22 cellular contexts compared by ENCODE assay signal in the genomic region with DNA sequence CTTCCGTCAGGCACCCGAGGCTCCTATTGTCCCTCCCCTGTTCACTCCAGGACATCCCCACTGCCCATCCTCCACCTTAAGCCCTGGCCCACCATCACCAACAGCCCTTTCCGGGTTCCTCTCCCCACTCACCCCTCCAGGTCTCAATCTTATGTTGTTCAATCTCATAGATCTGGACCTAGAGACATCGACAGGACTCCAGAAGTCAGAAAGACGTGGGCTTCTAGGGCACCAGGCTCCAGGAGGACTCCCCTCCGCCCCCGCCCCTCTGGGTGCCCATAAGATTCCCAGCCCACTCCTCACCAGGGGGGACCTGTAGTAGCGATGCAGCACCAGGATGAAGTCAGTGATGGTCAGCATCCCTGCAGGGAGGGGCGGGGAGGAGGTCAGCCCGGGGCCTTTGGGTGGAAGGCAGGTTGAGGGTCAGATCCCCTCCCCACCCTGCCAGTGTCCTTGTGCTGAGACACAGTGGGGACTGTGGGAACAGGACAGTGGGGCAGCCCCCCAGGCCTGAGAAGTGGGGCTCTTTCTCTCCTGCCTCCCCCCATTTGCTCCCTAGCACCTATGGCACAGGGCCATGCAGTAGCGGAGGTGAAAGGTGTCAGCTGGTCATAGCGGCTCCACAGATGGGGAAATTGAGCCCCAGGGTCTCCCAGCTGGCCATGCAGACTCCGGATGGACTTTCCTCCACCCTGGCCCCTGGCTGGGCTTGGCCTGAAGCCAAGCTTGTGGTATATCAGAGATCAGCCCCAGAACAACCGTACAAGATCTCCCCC. TPM values are rescaled to one million over a fixed set of nuclear protein-coding genes. Genes with fewer than 3 reads are reported as not detected.
A peak's percentile ranks its signal among the peaks of the same experiment; 100 is the strongest.
DNase-seq lines count a peak whose midpoint lies in the region; ATAC-seq, FAIRE-seq and TF ChIP-seq lines count a peak whose summit lies in the region.
"Had no signal": no experiment of that assay in that cellular context is flagged by ENCODE, and none has a peak within 500 bp of the region (broad histone marks: within the 10 kb centered on the region; RNA-seq: fewer than 3 reads in every experiment).

No MANE protein-coding gene starts in this region.

- no peaks in the 10 kb centered on the region for H3K9me3 Mint-ChIP-seq in stimulated activated effector memory CD8-positive, alpha-beta T cell treated with anti-CD3 and anti-CD28 coated beads, Interleukin-12 subunit alpha, Interleukin-12 subunit beta, amount 100 ng/mL, for 72 hours
- no peaks in the 10 kb centered on the region for H3K9me3 Mint-ChIP-seq in stimulated activated memory B cell treated with anti-CD40 and anti-IgM and Interleukin-4, amounts not matched to agents 10 μg/mL and 1 μg/mL and 100 μg/mL, for 72 hours
- H3K9me3 Mint-ChIP-seq: CD4-positive, alpha-beta T cell; H9; HFFc6 had no signal

- H4K20me1 ChIP-seq in HepG2 (ENCODE audit: insufficient read depth, low read length): no peaks in the 10 kb centered on the region
- H4K20me1 ChIP-seq: BLaER1 had no signal

- peak overlapping the region; percentile 15; the same call in 1 of the 2 replicates for H3K4me2 ChIP-seq in HepG2 (ENCODE audit: low read depth, low read length)
- no peak overlapping the region for H3K4me2 ChIP-seq in neuronal stem cell (ENCODE audit: insufficient read depth, low read length, poor library complexity, severe bottlenecking)
- H3K4me2 ChIP-seq: BLaER1 had no signal

- TF ChIP-seq POLR2A in HepG2 (IDR thresholded peaks at IDR 0.05; ENCODE audit: insufficient read depth in 1 of 2, low read depth in 2 of 2, low read length in 2 of 2): no peak

- no peak overlapping the region for H2BK120ac ChIP-seq in neuronal stem cell (ENCODE audit: low read depth, low read length)

- no peaks in the 10 kb centered on the region for H3K79me2 ChIP-seq in HepG2 (ENCODE audit: insufficient read depth, low read length)

- TF ChIP-seq RAD21 in HepG2 (CRISPR knock-in tag; IDR thresholded peaks at IDR 0.05): no peak

- no peak for TF ChIP-seq CTCF in HepG2 (CRISPR knock-in tag; IDR thresholded peaks at IDR 0.05)

- no peak overlapping the region for H2BK15ac ChIP-seq in neuronal stem cell (ENCODE audit: low read length)

- 26% methylated on average over 11 of the region's 14 CpGs for WGBS in HepG2 (ENCODE audit: low lambda C conversion rate)
- no CpG with 5 or more reads among the region's 14 CpGs for WGBS in neuronal stem cell (ENCODE audit: extremely low coverage in 2 of 2, insufficient read length in 2 of 2, insufficient replicate concordance in 1 of 2), 2 donors

- intact Hi-C loops in HepG2 (cut with micrococcal nuclease; ENCODE audit: unreplicated experiment): no loop called here

- H3K27ac ChIP-seq in HepG2 (ENCODE audit: extremely low read length, insufficient read depth, low read length) (no peak overlapping the region), neuronal stem cell (replicated peaks; ENCODE audit: low read length) (no peak overlapping the region)
- H3K27ac ChIP-seq: BLaER1, GM23248, SJSA1 had no signal

- no peak overlapping the region for H3K14ac ChIP-seq in neuronal stem cell (ENCODE audit: low read length)

- peak overlapping the region; percentile 78 for H3K18ac ChIP-seq in neuronal stem cell (ENCODE audit: low read length)

- peaks cover 71% of the 10 kb centered on the region for H3K27me3 Mint-ChIP-seq in stimulated activated memory B cell treated with anti-CD40 and anti-IgM and Interleukin-4, amounts not matched to agents 10 μg/mL and 1 μg/mL and 100 μg/mL, for 72 hours

- H3K36me3 ChIP-seq in HepG2 (replicated peaks in 1 of 2; ENCODE audit: control insufficient read depth in 1 of 2, insufficient read depth in 2 of 2, low read length in 2 of 2) (no peaks in the 10 kb centered on the region), neuronal stem cell (replicated peaks in 1 of 2; ENCODE audit: control insufficient read depth in 2 of 2, insufficient read depth in 2 of 2, low read length in 2 of 2) (no peaks in the 10 kb centered on the region)
- H3K36me3 ChIP-seq: BLaER1, SJSA1 had no signal

- BruUV-seq in HepG2 (replicated peaks; lab: Mats Ljungman, UMichigan): no TSS peak

- H2BK12ac ChIP-seq in neuronal stem cell (ENCODE audit: low read length): no peak overlapping the region

- H4K8ac ChIP-seq in neuronal stem cell (ENCODE audit: low read depth, low read length): no peak overlapping the region

- H3K4me1 Mint-ChIP-seq in stimulated activated effector memory CD8-positive, alpha-beta T cell treated with anti-CD3 and anti-CD28 coated beads, Interleukin-12 subunit alpha, Interleukin-12 subunit beta, amount 100 ng/mL, for 72 hours: no peaks in the 10 kb centered on the region
- H3K4me1 Mint-ChIP-seq in stimulated activated memory B cell treated with anti-CD40 and anti-IgM and Interleukin-4, amounts not matched to agents 10 μg/mL and 1 μg/mL and 100 μg/mL, for 72 hours: peaks cover 5% of the 10 kb centered on the region

- H4K91ac ChIP-seq in neuronal stem cell (ENCODE audit: low read depth, low read length, poor library complexity): no peak overlapping the region

- DNase-seq in HepG2 (ENCODE audit: low spot score) (no peak), neuronal stem cell (ENCODE audit: low spot score) (no peak), DMS79 (lab: John Stamatoyannopoulos, UW) (no peak)
- no peak for DNase-seq in stimulated activated effector memory CD8-positive, alpha-beta T cell treated with anti-CD3 and anti-CD28 coated beads, Interleukin-12 subunit alpha, Interleukin-12 subunit beta, amount 100 ng/mL, for 72 hours (ENCODE audit: low spot score in 2 of 2)
- DNase-seq: CD4-positive, alpha-beta T cell; COR-L47; DMS79 treated with DMSO at 0.1 percent for 48 hours; GM23248; H9; HFFc6; KG1; NCI-H1092; NCI-H1436; NCI-H187 treated with DMSO at 0.1 percent for 48 hours; NCI-H2107; NCI-H446 treated with DMSO at 0.1 percent for 48 hours; NCI-H526 treated with DMSO at 0.1 percent for 48 hours; OCI-M1 had no signal

- FAIRE-seq in HepG2 (lab: Jason Lieb, UNC): no peak
- FAIRE-seq: RCC 7860 had no signal

- ATAC-seq in HepG2: peak; percentile 8
- ATAC-seq in stimulated activated effector memory CD8-positive, alpha-beta T cell treated with anti-CD3 and anti-CD28 coated beads, Interleukin-12 subunit alpha, Interleukin-12 subunit beta, amount 100 ng/mL, for 72 hours: peak; percentile 14
- no peak for ATAC-seq in stimulated activated memory B cell treated with anti-CD40 and anti-IgM and Interleukin-4, amounts not matched to agents 10 μg/mL and 1 μg/mL and 100 μg/mL, for 72 hours

- H3K27ac Mint-ChIP-seq in stimulated activated effector memory CD8-positive, alpha-beta T cell treated with anti-CD3 and anti-CD28 coated beads, Interleukin-12 subunit alpha, Interleukin-12 subunit beta, amount 100 ng/mL, for 72 hours: peak overlapping the region; percentile 60
- H3K27ac Mint-ChIP-seq in stimulated activated memory B cell treated with anti-CD40 and anti-IgM and Interleukin-4, amounts not matched to agents 10 μg/mL and 1 μg/mL and 100 μg/mL, for 72 hours: no peak overlapping the region
- H3K27ac Mint-ChIP-seq: CD4-positive, alpha-beta T cell; HFFc6 had no signal

- H3K36me3 Mint-ChIP-seq in stimulated activated effector memory CD8-positive, alpha-beta T cell treated with anti-CD3 and anti-CD28 coated beads, Interleukin-12 subunit alpha, Interleukin-12 subunit beta, amount 100 ng/mL, for 72 hours: no peaks in the 10 kb centered on the region
- no peaks in the 10 kb centered on the region for H3K36me3 Mint-ChIP-seq in stimulated activated memory B cell treated with anti-CD40 and anti-IgM and Interleukin-4, amounts not matched to agents 10 μg/mL and 1 μg/mL and 100 μg/mL, for 72 hours

- peak overlapping the region; percentile 44 for H3K23ac ChIP-seq in neuronal stem cell (ENCODE audit: low read depth, low read length, poor library complexity)

- H3K9ac ChIP-seq in HepG2 (ENCODE audit: insufficient read depth, low read depth, low read length) (no peak overlapping the region), neuronal stem cell (ENCODE audit: low read depth, low read length, poor library complexity) (no peak overlapping the region)
- H3K9ac ChIP-seq: BLaER1, GM23248 had no signal

- H3K27me3 ChIP-seq in HepG2 (ENCODE audit: control insufficient read depth in 1 of 2, insufficient read depth in 2 of 2, low read length in 2 of 2): peaks cover 14 to 56% of the 10 kb centered on the region in 2 experiments; a peak in 4 of 5 replicates
- H3K27me3 ChIP-seq in neuronal stem cell (ENCODE audit: control insufficient read depth in 3 of 3, insufficient read depth in 3 of 3, low read depth in 1 of 3, low read length in 3 of 3): peaks cover 0 to 36% (median 0%) of the 10 kb centered on the region in 3 experiments
- H3K27me3 ChIP-seq: BLaER1, SJSA1 had no signal

- in situ Hi-C loops in HepG2 (cut with HindIII; ENCODE audit: extremely low pct_ligation_motif_present, low pct_unique_long_range_greater_than_20kb): loop anchor here (25.0 kb wide), 1 partner anchor 91 kb away; no protein-coding TSS in a partner anchor

- POLR2A ChIA-PET in HepG2 (lab: Yijun Ruan, JAX): interaction anchor here (1.1 to 1.7 kb wide), 3 partner anchors 72 to 96 kb away, joined by 3 to 10 read pairs (median 3); no protein-coding TSS in a partner anchor

- H3K4me3 ChIP-seq in HepG2 (replicated peaks in 1 of 3; ENCODE audit: insufficient read depth in 1 of 3, low read depth in 2 of 3, low read length in 3 of 3) (no peak overlapping the region; a peak in 1 of 6 replicates), neuronal stem cell (ENCODE audit: low read length in 2 of 2) (no peak overlapping the region)
- H3K4me3 ChIP-seq: BLaER1, GM23248, SJSA1 had no signal

- H2AFZ ChIP-seq in HepG2 (ENCODE audit: low read length) (no peak overlapping the region), neuronal stem cell (ENCODE audit: low read length) (no peak overlapping the region)
- H2AFZ ChIP-seq: GM23248 had no signal

- no peak overlapping the region for H2BK5ac ChIP-seq in neuronal stem cell (ENCODE audit: low read length)

- H3K4me1 ChIP-seq in HepG2 (ENCODE audit: insufficient read depth, low read length) (peaks cover 32% of the 10 kb centered on the region), neuronal stem cell (ENCODE audit: control insufficient read depth in 2 of 2, insufficient read depth in 1 of 2, low read depth in 1 of 2, low read length in 2 of 2) (peaks cover 0 to 3% of the 10 kb centered on the region in 2 donors)
- H3K4me1 ChIP-seq: BLaER1 had no signal

- TF ChIP-seq EP300 in HepG2 (IDR thresholded peaks at IDR 0.05; ENCODE audit: low read depth in 2 of 2, low read length in 2 of 2) (no peak), HepG2 (CRISPR knock-in tag; IDR thresholded peaks at IDR 0.05; ENCODE audit: borderline replicate concordance) (no peak)

- no peak overlapping the region for H3K4ac ChIP-seq in neuronal stem cell (ENCODE audit: low read length)

- H3K79me1 ChIP-seq in neuronal stem cell (ENCODE audit: low read depth, low read length): no peaks in the 10 kb centered on the region

- H3K9me3 ChIP-seq in HepG2 (ENCODE audit: low read length) (no peaks in the 10 kb centered on the region), neuronal stem cell (replicated peaks in 1 of 2; ENCODE audit: control insufficient read depth in 2 of 2, insufficient read depth in 1 of 2, low read depth in 1 of 2, low read length in 2 of 2) (no peaks in the 10 kb centered on the region)
- H3K9me3 ChIP-seq: BLaER1, SJSA1 had no signal

- no peak overlapping the region for H3K4me3 Mint-ChIP-seq in stimulated activated effector memory CD8-positive, alpha-beta T cell treated with anti-CD3 and anti-CD28 coated beads, Interleukin-12 subunit alpha, Interleukin-12 subunit beta, amount 100 ng/mL, for 72 hours
- no peak overlapping the region for H3K4me3 Mint-ChIP-seq in stimulated activated memory B cell treated with anti-CD40 and anti-IgM and Interleukin-4, amounts not matched to agents 10 μg/mL and 1 μg/mL and 100 μg/mL, for 72 hours
- H3K4me3 Mint-ChIP-seq: CD4-positive, alpha-beta T cell; H9; HFFc6 had no signal

- H2AK5ac ChIP-seq in neuronal stem cell (ENCODE audit: low read depth, low read length): no peak overlapping the region

- CTCF ChIA-PET in HepG2 (lab: Yijun Ruan, JAX; ENCODE audit: low intra/inter-chr PET ratio, low total read pairs): interaction anchor here (1.3 kb wide), 1 partner anchor 20 kb away, joined by 3 read pairs; no protein-coding TSS in a partner anchor

RNA-seq across cellular contexts. Expression of a gene that starts 3.7 kb away (rescaled TPM):
- not detected in 2 replicates for total RNA-seq in HepG2 (2016; rRNA removed; fragmentation: Illumina TruSeq; extraction: Trizol)
- not detected in 2 replicates for total RNA-seq in HepG2 (2016; cell fraction: cytosol; rRNA removed; fragmentation: Illumina TruSeq; extraction: Trizol; ENCODE audit: low read depth)
- total RNA-seq in HepG2 (2016; cell fraction: insoluble cytoplasmic fraction; rRNA removed; fragmentation: Illumina TruSeq; extraction: Trizol): not detected in 2 replicates
- not detected in 2 replicates for total RNA-seq in HepG2 (2016; cell fraction: membrane; rRNA removed; fragmentation: Illumina TruSeq; extraction: Trizol)
- total RNA-seq in HepG2 (2016; cell fraction: nucleus; rRNA removed; fragmentation: Illumina TruSeq; extraction: Trizol): not detected in 2 replicates
- polyA plus RNA-seq in HepG2 (2011; rRNA removed): not detected in 2 replicates
- polyA plus RNA-seq in HepG2 (2011; cell fraction: cytosol; rRNA removed): not detected in 2 replicates
- not detected in 2 replicates for polyA plus RNA-seq in HepG2 (2011; cell fraction: nucleus; rRNA removed)
- not detected in 2 replicates for polyA plus RNA-seq in HepG2 (2012)
- not detected in 2 replicates for polyA plus RNA-seq in HepG2 (2016; cell fraction: cytosol; fragmentation: Illumina TruSeq; extraction: Trizol; ENCODE audit: low read depth)
- not detected in 2 replicates for polyA plus RNA-seq in HepG2 (2016; cell fraction: insoluble cytoplasmic fraction; fragmentation: Illumina TruSeq; extraction: Trizol; ENCODE audit: low read depth)
- not detected in 2 replicates for polyA plus RNA-seq in HepG2 (2016; cell fraction: membrane; fragmentation: Illumina TruSeq; extraction: Trizol; ENCODE audit: low read depth)
- not detected in 2 replicates for polyA plus RNA-seq in HepG2 (2016; cell fraction: nucleus; fragmentation: Illumina TruSeq; extraction: Trizol; ENCODE audit: insufficient read depth, low read depth)
- 0.32 TPM in 1 of 2 replicates, not detected in the other for polyA minus RNA-seq in HepG2 (2011; rRNA and poly(A)+ RNA removed; ENCODE audit: low replicate concordance)
- not detected in 2 replicates for polyA minus RNA-seq in HepG2 (2011; cell fraction: cytosol; rRNA and poly(A)+ RNA removed)
- not detected in 2 replicates for polyA minus RNA-seq in HepG2 (2011; cell fraction: nucleus; rRNA and poly(A)+ RNA removed)
- not detected for polyA plus RNA-seq in neuronal stem cell (2013, experiment 1 of 2)
- not detected for polyA plus RNA-seq in neuronal stem cell (2013, experiment 2 of 2)
- total RNA-seq: CD4-positive, alpha-beta T cell; GM23248; H9; HFFc6; SJSA1 had no signal
- polyA plus RNA-seq: GM23248 had no signal

RNA-seq across cellular contexts. Expression of a gene that starts 31.7 kb away (rescaled TPM):
- total RNA-seq in HepG2 (2016; rRNA removed; fragmentation: Illumina TruSeq; extraction: Trizol): 0.20 TPM in 1 of 2 replicates, not detected in the other
- total RNA-seq in HepG2 (2016; cell fraction: cytosol; rRNA removed; fragmentation: Illumina TruSeq; extraction: Trizol; ENCODE audit: low read depth): not detected in 2 replicates
- 0.13 TPM in 1 of 2 replicates, not detected in the other for total RNA-seq in HepG2 (2016; cell fraction: insoluble cytoplasmic fraction; rRNA removed; fragmentation: Illumina TruSeq; extraction: Trizol)
- 0.12 TPM in 1 of 2 replicates, not detected in the other for total RNA-seq in HepG2 (2016; cell fraction: membrane; rRNA removed; fragmentation: Illumina TruSeq; extraction: Trizol)
- total RNA-seq in HepG2 (2016; cell fraction: nucleus; rRNA removed; fragmentation: Illumina TruSeq; extraction: Trizol): not detected in 2 replicates
- 0.09 TPM in 1 of 2 replicates, not detected in the other for polyA plus RNA-seq in HepG2 (2011; rRNA removed)
- polyA plus RNA-seq in HepG2 (2011; cell fraction: cytosol; rRNA removed): 0.04 and 0.05 TPM in 2 replicates
- 0.28 and 0.42 TPM in 2 replicates for polyA plus RNA-seq in HepG2 (2011; cell fraction: nucleus; rRNA removed)
- not detected in 2 replicates for polyA plus RNA-seq in HepG2 (2012)
- polyA plus RNA-seq in HepG2 (2016; cell fraction: cytosol; fragmentation: Illumina TruSeq; extraction: Trizol; ENCODE audit: low read depth): not detected in 2 replicates
- not detected in 2 replicates for polyA plus RNA-seq in HepG2 (2016; cell fraction: insoluble cytoplasmic fraction; fragmentation: Illumina TruSeq; extraction: Trizol; ENCODE audit: low read depth)
- 0.10 TPM in 1 of 2 replicates, not detected in the other for polyA plus RNA-seq in HepG2 (2016; cell fraction: membrane; fragmentation: Illumina TruSeq; extraction: Trizol; ENCODE audit: low read depth)
- polyA plus RNA-seq in HepG2 (2016; cell fraction: nucleus; fragmentation: Illumina TruSeq; extraction: Trizol; ENCODE audit: insufficient read depth, low read depth): 0.37 and 0.91 TPM in 2 replicates
- polyA minus RNA-seq in HepG2 (2011; rRNA and poly(A)+ RNA removed; ENCODE audit: low replicate concordance): 0.09 and 0.14 TPM in 2 replicates
- not detected in 2 replicates for polyA minus RNA-seq in HepG2 (2011; cell fraction: cytosol; rRNA and poly(A)+ RNA removed)
- not detected in 2 replicates for polyA minus RNA-seq in HepG2 (2011; cell fraction: nucleus; rRNA and poly(A)+ RNA removed)
- polyA plus RNA-seq in neuronal stem cell (2013, experiment 1 of 2): not detected
- 0.03 TPM for polyA plus RNA-seq in neuronal stem cell (2013, experiment 2 of 2)
- total RNA-seq: CD4-positive, alpha-beta T cell; GM23248; H9; HFFc6; SJSA1 had no signal
- polyA plus RNA-seq: GM23248 had no signal

RNA-seq across cellular contexts. Expression of a gene that starts 45.9 kb away (rescaled TPM):
- 106 and 157 TPM in 2 replicates for total RNA-seq in HepG2 (2016; rRNA removed; fragmentation: Illumina TruSeq; extraction: Trizol)
- total RNA-seq in HepG2 (2016; cell fraction: cytosol; rRNA removed; fragmentation: Illumina TruSeq; extraction: Trizol; ENCODE audit: low read depth): 29.2 and 32.0 TPM in 2 replicates
- total RNA-seq in HepG2 (2016; cell fraction: insoluble cytoplasmic fraction; rRNA removed; fragmentation: Illumina TruSeq; extraction: Trizol): 92.9 and 157 TPM in 2 replicates
- total RNA-seq in HepG2 (2016; cell fraction: membrane; rRNA removed; fragmentation: Illumina TruSeq; extraction: Trizol): 59.2 and 68.0 TPM in 2 replicates
- total RNA-seq in HepG2 (2016; cell fraction: nucleus; rRNA removed; fragmentation: Illumina TruSeq; extraction: Trizol): 124 and 147 TPM in 2 replicates
- polyA plus RNA-seq in HepG2 (2011; rRNA removed): 266 and 314 TPM in 2 replicates
- polyA plus RNA-seq in HepG2 (2011; cell fraction: cytosol; rRNA removed): 327 and 396 TPM in 2 replicates
- polyA plus RNA-seq in HepG2 (2011; cell fraction: nucleus; rRNA removed): 158 and 203 TPM in 2 replicates
- 154 and 189 TPM in 2 replicates for polyA plus RNA-seq in HepG2 (2012)
- 34.9 and 39.0 TPM in 2 replicates for polyA plus RNA-seq in HepG2 (2016; cell fraction: cytosol; fragmentation: Illumina TruSeq; extraction: Trizol; ENCODE audit: low read depth)
- 90.8 and 107 TPM in 2 replicates for polyA plus RNA-seq in HepG2 (2016; cell fraction: insoluble cytoplasmic fraction; fragmentation: Illumina TruSeq; extraction: Trizol; ENCODE audit: low read depth)
- 49.2 and 51.3 TPM in 2 replicates for polyA plus RNA-seq in HepG2 (2016; cell fraction: membrane; fragmentation: Illumina TruSeq; extraction: Trizol; ENCODE audit: low read depth)
- 203 and 207 TPM in 2 replicates for polyA plus RNA-seq in HepG2 (2016; cell fraction: nucleus; fragmentation: Illumina TruSeq; extraction: Trizol; ENCODE audit: insufficient read depth, low read depth)
- 399 TPM in 1 of 2 replicates, not detected in the other for polyA minus RNA-seq in HepG2 (2011; rRNA and poly(A)+ RNA removed; ENCODE audit: low replicate concordance)
- polyA minus RNA-seq in HepG2 (2011; cell fraction: cytosol; rRNA and poly(A)+ RNA removed): 113 and 138 TPM in 2 replicates
- 86.3 and 96.4 TPM in 2 replicates for polyA minus RNA-seq in HepG2 (2011; cell fraction: nucleus; rRNA and poly(A)+ RNA removed)
- polyA plus RNA-seq in neuronal stem cell (2013, experiment 1 of 2): 0.99 TPM
- polyA plus RNA-seq in neuronal stem cell (2013, experiment 2 of 2): 0.84 TPM

RNA-seq across cellular contexts. Expression of a gene that starts 52.8 kb away (rescaled TPM):
- not detected in 2 replicates for total RNA-seq in HepG2 (2016; rRNA removed; fragmentation: Illumina TruSeq; extraction: Trizol)
- 0.20 TPM in 1 of 2 replicates, not detected in the other for total RNA-seq in HepG2 (2016; cell fraction: cytosol; rRNA removed; fragmentation: Illumina TruSeq; extraction: Trizol; ENCODE audit: low read depth)
- not detected in 2 replicates for total RNA-seq in HepG2 (2016; cell fraction: insoluble cytoplasmic fraction; rRNA removed; fragmentation: Illumina TruSeq; extraction: Trizol)
- total RNA-seq in HepG2 (2016; cell fraction: membrane; rRNA removed; fragmentation: Illumina TruSeq; extraction: Trizol): not detected in 2 replicates
- not detected in 2 replicates for total RNA-seq in HepG2 (2016; cell fraction: nucleus; rRNA removed; fragmentation: Illumina TruSeq; extraction: Trizol)
- polyA plus RNA-seq in HepG2 (2011; rRNA removed): 0.03 TPM in 1 of 2 replicates, not detected in the other
- 0.03 TPM in 2 replicates for polyA plus RNA-seq in HepG2 (2011; cell fraction: cytosol; rRNA removed)
- polyA plus RNA-seq in HepG2 (2011; cell fraction: nucleus; rRNA removed): 0.12 TPM in 1 of 2 replicates, not detected in the other
- not detected in 2 replicates for polyA plus RNA-seq in HepG2 (2012)
- 0.07 TPM in 1 of 2 replicates, not detected in the other for polyA plus RNA-seq in HepG2 (2016; cell fraction: cytosol; fragmentation: Illumina TruSeq; extraction: Trizol; ENCODE audit: low read depth)
- not detected in 2 replicates for polyA plus RNA-seq in HepG2 (2016; cell fraction: insoluble cytoplasmic fraction; fragmentation: Illumina TruSeq; extraction: Trizol; ENCODE audit: low read depth)
- not detected in 2 replicates for polyA plus RNA-seq in HepG2 (2016; cell fraction: membrane; fragmentation: Illumina TruSeq; extraction: Trizol; ENCODE audit: low read depth)
- not detected in 2 replicates for polyA plus RNA-seq in HepG2 (2016; cell fraction: nucleus; fragmentation: Illumina TruSeq; extraction: Trizol; ENCODE audit: insufficient read depth, low read depth)
- polyA minus RNA-seq in HepG2 (2011; rRNA and poly(A)+ RNA removed; ENCODE audit: low replicate concordance): 0.05 TPM in 1 of 2 replicates, not detected in the other
- polyA minus RNA-seq in HepG2 (2011; cell fraction: cytosol; rRNA and poly(A)+ RNA removed): not detected in 2 replicates
- not detected in 2 replicates for polyA minus RNA-seq in HepG2 (2011; cell fraction: nucleus; rRNA and poly(A)+ RNA removed)
- polyA plus RNA-seq in neuronal stem cell (2013, experiment 1 of 2): not detected
- not detected for polyA plus RNA-seq in neuronal stem cell (2013, experiment 2 of 2)
- total RNA-seq: GM23248, H9, HFFc6, SJSA1 had no signal
- polyA plus RNA-seq: GM23248 had no signal
